In the genomic region with DNA sequence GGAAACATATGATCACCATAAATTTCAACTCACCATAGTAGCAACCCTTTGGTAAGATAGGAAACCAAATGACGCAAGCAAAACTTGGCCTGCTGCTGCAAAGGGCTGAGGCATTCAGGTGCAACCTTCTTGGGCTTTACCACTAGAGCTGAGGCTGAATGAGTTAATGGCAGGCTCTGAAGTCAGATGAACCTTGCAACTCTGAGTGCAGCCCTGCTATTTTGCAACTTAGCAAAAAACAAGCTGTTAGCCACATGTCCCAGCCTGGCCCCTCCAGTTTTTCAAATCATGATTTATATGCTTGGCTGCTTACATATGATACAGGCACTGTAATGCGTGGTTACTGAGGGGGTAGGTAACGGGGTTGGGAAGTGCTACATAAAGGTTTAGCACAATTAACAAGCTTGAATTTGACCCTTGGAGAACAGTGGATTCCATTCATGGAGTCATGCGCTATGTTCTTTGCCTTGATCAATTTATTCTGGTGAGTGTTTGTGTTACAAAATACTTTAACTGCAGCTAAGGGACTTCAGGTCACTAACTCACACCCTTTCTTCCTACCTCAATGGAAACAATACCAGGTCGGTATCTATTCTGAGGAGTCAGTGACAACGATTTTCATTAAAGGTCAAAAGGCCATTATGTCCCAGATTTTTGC, we compare ENCODE assay signal across 33 cellular contexts.
DNase-seq lines count a peak whose midpoint lies in the region; ATAC-seq, FAIRE-seq and TF ChIP-seq lines count a peak whose summit lies in the region.
"Had no signal": no experiment of that assay in that cellular context is flagged by ENCODE, and none has a peak within 500 bp of the region (broad histone marks: within the 10 kb centered on the region; RNA-seq: fewer than 3 reads in every experiment).

No MANE protein-coding gene starts in this region.

- no peak overlapping the region for H3K27ac ChIP-seq in HepG2 (ENCODE audit: extremely low read length, insufficient read depth, low read length)
- H3K27ac ChIP-seq: A549, hepatocyte, Peyer's patch, thoracic aorta had no signal

- TF ChIP-seq CTCF in AG10803 (conservative IDR thresholded peaks at IDR 0.05; ENCODE audit: low read length) (no peak), choroid plexus epithelial cell (conservative IDR thresholded peaks at IDR 0.05; ENCODE audit: low read depth, low read length) (no peak), HepG2 (CRISPR knock-in tag; IDR thresholded peaks at IDR 0.05) (no peak)

- H2AFZ ChIP-seq in HepG2 (ENCODE audit: low read length), result no peak overlapping the region
- H2AFZ ChIP-seq: hepatocyte had no signal

- BruUV-seq in HepG2 (replicated peaks; lab: Mats Ljungman, UMichigan), result no TSS peak

- WGBS in HepG2 (ENCODE audit: low lambda C conversion rate), result 9% methylated on average over 6 of the region's 6 CpGs

- POLR2A ChIA-PET in HepG2 (lab: Yijun Ruan, JAX), result no interaction called here

- TF ChIP-seq RAD21 in HepG2 (CRISPR knock-in tag; IDR thresholded peaks at IDR 0.05), result no peak

- no peak overlapping the region for H3K4me3 ChIP-seq in AG10803 (ENCODE audit: low read length)
- no peak overlapping the region for H3K4me3 ChIP-seq in choroid plexus epithelial cell (ENCODE audit: low read depth, low read length)
- H3K4me3 ChIP-seq in HepG2 (replicated peaks in 1 of 3; ENCODE audit: insufficient read depth in 1 of 3, low read depth in 2 of 3, low read length in 3 of 3), result no peak overlapping the region
- H3K4me3 ChIP-seq: A549, gastrocnemius medialis, hepatocyte, Peyer's patch, thoracic aorta had no signal

- peaks cover 11% of the 10 kb centered on the region for H3K4me1 ChIP-seq in HepG2 (ENCODE audit: insufficient read depth, low read length)
- H3K4me1 ChIP-seq: A549, Peyer's patch had no signal

- H3K36me3 ChIP-seq in HepG2 (replicated peaks in 1 of 2; ENCODE audit: control insufficient read depth in 1 of 2, insufficient read depth in 2 of 2, low read length in 2 of 2), result no peaks in the 10 kb centered on the region
- H3K36me3 ChIP-seq: gastrocnemius medialis, Peyer's patch, thoracic aorta had no signal

- H3K27me3 ChIP-seq in HepG2 (ENCODE audit: control insufficient read depth in 1 of 2, insufficient read depth in 2 of 2, low read length in 2 of 2), result 0 out of 5 replicates have a peak, but pooled peaks cover 1 to 4% of the 10 kb centered on the region in 2 experiments
- H3K27me3 ChIP-seq: gastrocnemius medialis, hepatocyte, Peyer's patch had no signal

- DNase-seq in AG10803 (ENCODE audit: low read depth) (peak; percentile 54), choroid plexus epithelial cell (ENCODE audit: low read depth) (peak; percentile 14), HepG2 (ENCODE audit: low spot score) (no peak), NCI-H524 (lab: John Stamatoyannopoulos, UW) (no peak), AG08396 (ENCODE audit: low spot score) (no peak), Right ventricle myocardium inferior (ENCODE audit: missing footprints) (no peak)
- DNase-seq: activated CD4-positive, alpha-beta memory T cell treated with anti-CD3 and anti-CD28 coated beads, Interleukin-2, amount 10 ng/mL, durations not matched to agents 7 days and 5 days; activated CD4-positive, alpha-beta T cell treated with anti-CD3 and anti-CD28 coated beads for 1 hour; activated CD8-positive, alpha-beta memory T cell treated with anti-CD3 and anti-CD28 coated beads, Interleukin-2, amount 50 U/mL, for 48 hours; activated naive CD4-positive, alpha-beta T cell treated with anti-CD3 and anti-CD28 coated beads for 36 hours; caudate nucleus; CD8-positive, alpha-beta memory T cell; cortex of kidney; erythroblast; gastrocnemius medialis; HCEC 1CT; kidney glomerular epithelial cell; NCI-H1048; NCI-H1694; NCI-H2227 treated with DMSO at 0.1 percent for 48 hours; NCI-H69; Peyer's patch; SIG-M5; stimulated activated CD4-positive, alpha-beta T cell treated with anti-CD3 and anti-CD28 coated beads, Interleukin-1b, Interleukin-23, amount 100 ng/mL, for 48 hours; stimulated activated naive CD8-positive, alpha-beta T cell treated with anti-CD3 and anti-CD28 coated beads, Interleukin-15, Interleukin-2, amounts not matched to agents 100 U/mL and 50 U/mL, for 24 hours; SW 1271 had no signal

- no peaks in the 10 kb centered on the region for H4K20me1 ChIP-seq in HepG2 (ENCODE audit: insufficient read depth, low read length)

- intact Hi-C loops in HepG2 (cut with micrococcal nuclease; ENCODE audit: unreplicated experiment) (no loop called here), Right ventricle myocardium inferior (cut with DNase I) (no loop called here)

- no peaks in the 10 kb centered on the region for H3K9me3 ChIP-seq in HepG2 (ENCODE audit: low read length)
- H3K9me3 ChIP-seq: A549, gastrocnemius medialis, Peyer's patch, thoracic aorta had no signal

- no peak overlapping the region for H3K9ac ChIP-seq in HepG2 (ENCODE audit: insufficient read depth, low read depth, low read length)

- peak; percentile 28 for FAIRE-seq in HepG2 (lab: Jason Lieb, UNC)
- FAIRE-seq: A549, GM12892, urothelium cell line had no signal

- TF ChIP-seq EP300 in HepG2 (IDR thresholded peaks at IDR 0.05; ENCODE audit: low read depth in 2 of 2, low read length in 2 of 2) (no peak), HepG2 (CRISPR knock-in tag; IDR thresholded peaks at IDR 0.05; ENCODE audit: borderline replicate concordance) (no peak)

- TF ChIP-seq POLR2A in HepG2 (IDR thresholded peaks at IDR 0.05; ENCODE audit: insufficient read depth in 1 of 2, low read depth in 2 of 2, low read length in 2 of 2), result no peak

- CTCF ChIA-PET in HepG2 (lab: Yijun Ruan, JAX; ENCODE audit: low intra/inter-chr PET ratio, low total read pairs), result no interaction called here

- H3K79me2 ChIP-seq in HepG2 (ENCODE audit: insufficient read depth, low read length), result no peaks in the 10 kb centered on the region
- H3K79me2 ChIP-seq: hepatocyte had no signal

- ATAC-seq in GM21786 (IDR thresholded peaks at IDR 0.05; ENCODE audit: unreplicated experiment) (peak; percentile 55), HepG2 (peak; percentile 81), Right ventricle myocardium inferior (no peak), GM19463 (IDR thresholded peaks at IDR 0.05; ENCODE audit: unreplicated experiment) (no peak)
- ATAC-seq: A549; gastrocnemius medialis; stimulated activated naive CD8-positive, alpha-beta T cell treated with anti-CD3 and anti-CD28 coated beads, Interleukin-15, Interleukin-2, amounts not matched to agents 100 U/mL and 50 U/mL, for 24 hours had no signal

- in situ Hi-C loops in HepG2 (cut with HindIII; ENCODE audit: extremely low pct_ligation_motif_present, low pct_unique_long_range_greater_than_20kb), result no loop called here

- H3K4me2 ChIP-seq in HepG2 (ENCODE audit: low read depth, low read length), result peak overlapping the region; percentile 11; the same call in 1 of the 2 replicates
- H3K4me2 ChIP-seq: A549, hepatocyte had no signal

TF ChIP-seq in HepG2, 621 proteins besides CTCF, POLR2A, EP300 and RAD21:
- peak; percentile 84 for TF ChIP-seq ZNF652 (CRISPR knock-in tag; IDR thresholded peaks at IDR 0.05; ENCODE audit: borderline replicate concordance, low read depth)
- TF ChIP-seq HMGA1 (CRISPR knock-in tag; conservative IDR thresholded peaks at IDR 0.05), result no peak
- peak; percentile 28; the same call in 1 of the 2 replicates for TF ChIP-seq HNF4A (CRISPR knock-in tag; IDR thresholded peaks at IDR 0.05)
- peak; percentile 66 for TF ChIP-seq MAFF (IDR thresholded peaks at IDR 0.05; ENCODE audit: low read depth, low read length)
- no peak for TF ChIP-seq ZNF382 (CRISPR knock-in tag; IDR thresholded peaks at IDR 0.05; ENCODE audit: borderline replicate concordance)
- peak; percentile 74 to 87 for TF ChIP-seq MAFK (conservative IDR thresholded peaks at IDR 0.05 in 1 of 2, IDR thresholded peaks at IDR 0.05 in 1 of 2; ENCODE audit: low read length in 2 of 2)
- no peak for TF ChIP-seq ZBTB1 (CRISPR knock-in tag; IDR thresholded peaks at IDR 0.05; ENCODE audit: borderline replicate concordance)
- peak; percentile 81 for TF ChIP-seq ZNF790 (CRISPR knock-in tag; IDR thresholded peaks at IDR 0.05; ENCODE audit: borderline replicate concordance)
- TF ChIP-seq, protein P1, sequence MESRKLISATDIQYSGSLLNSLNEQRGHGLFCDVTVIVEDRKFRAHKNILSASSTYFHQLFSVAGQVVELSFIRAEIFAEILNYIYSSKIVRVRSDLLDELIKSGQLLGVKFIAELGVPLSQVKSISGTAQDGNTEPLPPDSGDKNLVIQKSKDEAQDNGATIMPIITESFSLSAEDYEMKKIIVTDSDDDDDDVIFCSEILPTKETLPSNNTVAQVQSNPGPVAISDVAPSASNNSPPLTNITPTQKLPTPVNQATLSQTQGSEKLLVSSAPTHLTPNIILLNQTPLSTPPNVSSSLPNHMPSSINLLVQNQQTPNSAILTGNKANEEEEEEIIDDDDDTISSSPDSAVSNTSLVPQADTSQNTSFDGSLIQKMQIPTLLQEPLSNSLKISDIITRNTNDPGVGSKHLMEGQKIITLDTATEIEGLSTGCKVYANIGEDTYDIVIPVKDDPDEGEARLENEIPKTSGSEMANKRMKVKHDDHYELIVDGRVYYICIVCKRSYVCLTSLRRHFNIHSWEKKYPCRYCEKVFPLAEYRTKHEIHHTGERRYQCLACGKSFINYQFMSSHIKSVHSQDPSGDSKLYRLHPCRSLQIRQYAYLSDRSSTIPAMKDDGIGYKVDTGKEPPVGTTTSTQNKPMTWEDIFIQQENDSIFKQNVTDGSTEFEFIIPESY (CRISPR knock-in tag; IDR thresholded peaks at IDR 0.05), result no peak
- no peak for TF ChIP-seq GPN1 (CRISPR knock-in tag; IDR thresholded peaks at IDR 0.05; ENCODE audit: borderline replicate concordance)
- TF ChIP-seq CEBPB (IDR thresholded peaks at IDR 0.05; ENCODE audit: borderline replicate concordance, low read depth, low read length), result 0 out of 2 replicates have a peak, but pooled peaks have one; percentile 23

Comparison
In these comparisons a context has a peak if more than half of its experiments do, and no peak if none do; other contexts are left out.
1. DNase-seq: peak in AG10803 (single experiment) and choroid plexus epithelial cell (single experiment); none in HepG2 (single experiment), NCI-H524 (0 of 2), AG08396 (single experiment) and Right ventricle myocardium inferior (single experiment).
2. ATAC-seq: peak in GM21786 (single experiment) and HepG2 (single experiment); none in Right ventricle myocardium inferior (single experiment) and GM19463 (single experiment).